32 cellular contexts compared by ENCODE assay signal in genomic region chr1:115558275-115558674, GRCh38.
DNase-seq lines count a peak whose midpoint lies in the region; ATAC-seq and TF ChIP-seq lines count a peak whose summit lies in the region.
"Had no signal": no experiment of that assay in that cellular context is flagged by ENCODE, and none has a peak within 500 bp of the region (broad histone marks: within the 10 kb centered on the region; RNA-seq: fewer than 3 reads in every experiment).

No MANE protein-coding gene starts in this region.

- H4K20me1 ChIP-seq in osteoblast (ENCODE audit: insufficient read depth, low read length), result no peaks in the 10 kb centered on the region
- H4K20me1 ChIP-seq: BLaER1; BLaER1 treated with 17β-estradiol and CSF1 and Interleukin-3, amounts not matched to agents 10 nM and 100 nM had no signal

- intact Hi-C loops in left ventricle myocardium superior (cut with micrococcal nuclease) (no loop called here), right cardiac atrium (cut with DNase I) (no loop called here), sciatic nerve (cut with DNase I) (no loop called here)

- H3K9me3 ChIP-seq in right cardiac atrium (ENCODE audit: control insufficient read depth, low read length), result no peaks in the 10 kb centered on the region
- no peaks in the 10 kb centered on the region for H3K9me3 ChIP-seq in osteoblast (ENCODE audit: low read depth, low read length)
- H3K9me3 ChIP-seq: A549; BE2C; BLaER1; BLaER1 treated with 17β-estradiol and CSF1 and Interleukin-3, amounts not matched to agents 10 nM and 100 nM; Caco-2 had no signal

- no peaks in the 10 kb centered on the region for H3K9me3 Mint-ChIP-seq in stimulated activated memory B cell treated with anti-CD40 and anti-IgM and Interleukin-4, amounts not matched to agents 10 μg/mL and 1 μg/mL and 100 μg/mL, for 72 hours
- H3K9me3 Mint-ChIP-seq: CD4-positive, alpha-beta T cell had no signal

- no peaks in the 10 kb centered on the region for H3K79me2 ChIP-seq in osteoblast (ENCODE audit: insufficient read depth, low read length)

- no peak overlapping the region for H3K27ac Mint-ChIP-seq in stimulated activated memory B cell treated with anti-CD40 and anti-IgM and Interleukin-4, amounts not matched to agents 10 μg/mL and 1 μg/mL and 100 μg/mL, for 72 hours
- H3K27ac Mint-ChIP-seq: B cell; CD14-positive monocyte; CD4-positive, alpha-beta memory T cell; CD4-positive, alpha-beta T cell; CD4-positive, CD25-positive, alpha-beta regulatory T cell; CD8-positive, alpha-beta memory T cell; CD8-positive, alpha-beta T cell had no signal

- H2AFZ ChIP-seq in osteoblast (ENCODE audit: low read length), result no peak overlapping the region

- no peak overlapping the region for H3K4me3 Mint-ChIP-seq in stimulated activated memory B cell treated with anti-CD40 and anti-IgM and Interleukin-4, amounts not matched to agents 10 μg/mL and 1 μg/mL and 100 μg/mL, for 72 hours
- H3K4me3 Mint-ChIP-seq: B cell; CD14-positive monocyte; CD4-positive, alpha-beta memory T cell; CD4-positive, alpha-beta T cell; CD4-positive, CD25-positive, alpha-beta regulatory T cell; CD8-positive, alpha-beta memory T cell; CD8-positive, alpha-beta T cell had no signal

- H3K4me3 ChIP-seq in right cardiac atrium (ENCODE audit: low read length) (no peak overlapping the region), osteoblast (ENCODE audit: insufficient read depth, low read length) (no peak overlapping the region)
- H3K4me3 ChIP-seq: A549; BLaER1; BLaER1 treated with 17β-estradiol and CSF1 and Interleukin-3, amounts not matched to agents 10 nM and 100 nM had no signal

- no peak overlapping the region for H3K4me2 ChIP-seq in osteoblast (ENCODE audit: insufficient read depth, low read length)
- H3K4me2 ChIP-seq: A549; BLaER1; BLaER1 treated with 17β-estradiol and CSF1 and Interleukin-3, amounts not matched to agents 10 nM and 100 nM had no signal

- H3K27ac ChIP-seq in right cardiac atrium (ENCODE audit: low read length) (no peak overlapping the region), osteoblast (ENCODE audit: low read depth, low read length) (no peak overlapping the region)
- H3K27ac ChIP-seq: 22Rv1; A549; BLaER1; BLaER1 treated with 17β-estradiol and CSF1 and Interleukin-3, amounts not matched to agents 10 nM and 100 nM; C4-2B had no signal

- no peaks in the 10 kb centered on the region for H3K36me3 ChIP-seq in osteoblast (ENCODE audit: insufficient read depth, low read length)
- H3K36me3 ChIP-seq: BE2C; BLaER1; BLaER1 treated with 17β-estradiol and CSF1 and Interleukin-3, amounts not matched to agents 10 nM and 100 nM had no signal

- H3K4me1 ChIP-seq in right cardiac atrium (ENCODE audit: control insufficient read depth, insufficient read depth, low read length) (no peaks in the 10 kb centered on the region), osteoblast (ENCODE audit: insufficient read depth, low read length) (peaks cover 7% of the 10 kb centered on the region)
- H3K4me1 ChIP-seq: A549; BE2C; BLaER1; BLaER1 treated with 17β-estradiol and CSF1 and Interleukin-3, amounts not matched to agents 10 nM and 100 nM; Caco-2 had no signal

- no peaks in the 10 kb centered on the region for H3K27me3 ChIP-seq in right cardiac atrium (ENCODE audit: control insufficient read depth, insufficient read depth)
- peaks cover 3% of the 10 kb centered on the region for H3K27me3 ChIP-seq in osteoblast (ENCODE audit: insufficient read depth, low read length)
- H3K27me3 ChIP-seq: BE2C; BLaER1; BLaER1 treated with 17β-estradiol and CSF1 and Interleukin-3, amounts not matched to agents 10 nM and 100 nM had no signal

- H3K27me3 Mint-ChIP-seq in stimulated activated memory B cell treated with anti-CD40 and anti-IgM and Interleukin-4, amounts not matched to agents 10 μg/mL and 1 μg/mL and 100 μg/mL, for 72 hours, result peaks cover 42% of the 10 kb centered on the region

- 85% methylated on average over 2 of the region's 2 CpGs for WGBS in right cardiac atrium

- ATAC-seq in left ventricle myocardium superior, result peak; percentile 48
- ATAC-seq in right cardiac atrium, result no peak
- ATAC-seq in sciatic nerve, result peak; percentile 20
- ATAC-seq in stimulated activated memory B cell treated with anti-CD40 and anti-IgM and Interleukin-4, amounts not matched to agents 10 μg/mL and 1 μg/mL and 100 μg/mL, for 72 hours, result peak; percentile 20
- no peak for ATAC-seq in HG02759 (IDR thresholded peaks at IDR 0.05; ENCODE audit: unreplicated experiment)
- no peak for ATAC-seq in HG02623 (IDR thresholded peaks at IDR 0.05; ENCODE audit: unreplicated experiment)
- ATAC-seq: A549; CD8-positive, alpha-beta T cell had no signal

- DNase-seq in left ventricle myocardium superior, result no peak
- DNase-seq in right cardiac atrium, result no peak
- DNase-seq in osteoblast (ENCODE audit: insufficient read length, low spot score, missing footprints), result peak; percentile 31
- no peak for DNase-seq in sciatic nerve (ENCODE audit: low spot score)
- no peak for DNase-seq in RPMI8226
- DNase-seq: 8988T; ACHN; AML-193; BE2C; C1 segment of cervical spinal cord; Caco-2; Calu3; CD4-positive, alpha-beta memory T cell; CD4-positive, alpha-beta T cell; CD4-positive, CD25-positive, alpha-beta regulatory T cell; CD8-positive, alpha-beta memory T cell; CD8-positive, alpha-beta T cell; DMS 273 treated with DMSO at 0.1 percent for 48 hours; DMS79; DMS79 treated with DMSO at 0.1 percent for 48 hours; DND-41; EL had no signal

- no peak for TF ChIP-seq CTCF in osteoblast (IDR thresholded peaks at IDR 0.05; ENCODE audit: extremely low read depth, low read depth, low read length)

- no peaks in the 10 kb centered on the region for H3K36me3 Mint-ChIP-seq in stimulated activated memory B cell treated with anti-CD40 and anti-IgM and Interleukin-4, amounts not matched to agents 10 μg/mL and 1 μg/mL and 100 μg/mL, for 72 hours
- H3K36me3 Mint-ChIP-seq: CD14-positive monocyte; CD4-positive, alpha-beta memory T cell; CD4-positive, CD25-positive, alpha-beta regulatory T cell; CD8-positive, alpha-beta memory T cell; CD8-positive, alpha-beta T cell had no signal

- no peaks in the 10 kb centered on the region for H3K4me1 Mint-ChIP-seq in stimulated activated memory B cell treated with anti-CD40 and anti-IgM and Interleukin-4, amounts not matched to agents 10 μg/mL and 1 μg/mL and 100 μg/mL, for 72 hours
- H3K4me1 Mint-ChIP-seq: B cell; CD14-positive monocyte; CD4-positive, alpha-beta memory T cell; CD4-positive, CD25-positive, alpha-beta regulatory T cell; CD8-positive, alpha-beta memory T cell had no signal

Comparison
In these comparisons a context has a peak if more than half of its experiments do, and no peak if none do; other contexts are left out.
1. ATAC-seq: peak in left ventricle myocardium superior (single experiment), sciatic nerve (single experiment) and stimulated activated memory B cell treated with anti-CD40 and anti-IgM and Interleukin-4, amounts not matched to agents 10 μg/mL and 1 μg/mL and 100 μg/mL, for 72 hours (single experiment); none in right cardiac atrium (0 of 2), HG02759 (single experiment) and HG02623 (single experiment).